In genomic region chr15:84818221-84819131, GRCh38 we compare ENCODE assay signal across 8 cellular contexts. TPM values are rescaled to one million over a fixed set of nuclear protein-coding genes. Genes with fewer than 3 reads are reported as not detected.
DNase-seq lines count a peak whose midpoint lies in the region; ATAC-seq and TF ChIP-seq lines count a peak whose summit lies in the region.

No MANE protein-coding gene starts in this region.

- peak; percentile 49 for ATAC-seq in sciatic nerve
- no peak for ATAC-seq in GM21576 (IDR thresholded peaks at IDR 0.05; ENCODE audit: unreplicated experiment)

- no peak overlapping the region for H3K27ac Mint-ChIP-seq in HFFc6

- H3K4me3 Mint-ChIP-seq in HFFc6 = no peak overlapping the region

- peak overlapping the region; percentile 52 for H3K27ac ChIP-seq in VCaP
- H3K27ac ChIP-seq in right atrium auricular region = peak overlapping the region; percentile 89 to 93

- H3K36me3 Mint-ChIP-seq in HFFc6 (ENCODE audit: low read depth) = no peaks in the 10 kb centered on the region

- no peaks in the 10 kb centered on the region for H3K9me3 Mint-ChIP-seq in HFFc6

- DNase-seq in HFFc6 = no peak
- peak; percentile 87 for DNase-seq in right atrium auricular region (ENCODE audit: low spot score)
- DNase-seq in sciatic nerve (ENCODE audit: low spot score) = no peak
- DNase-seq in NCI-H2081 treated with DMSO at 0.1 percent for 48 hours (lab: John Stamatoyannopoulos, UW) = no peak
- DNase-seq in ureter (ENCODE audit: low spot score) = no peak
- DNase-seq in activated CD4-positive, CD25-positive, alpha-beta regulatory T cell treated with anti-CD3 and anti-CD28 coated beads, Interleukin-2, amount 50 U/mL, for 72 hours = no peak

- no peaks in the 10 kb centered on the region for H3K27me3 ChIP-seq in right atrium auricular region

- peak; percentile 25 for TF ChIP-seq CTCF in HFFc6 (IDR thresholded peaks at IDR 0.05)
- no peak for TF ChIP-seq CTCF in VCaP (conservative IDR thresholded peaks at IDR 0.05)
- no peak for TF ChIP-seq CTCF in right atrium auricular region (IDR thresholded peaks at IDR 0.05)

- no peaks in the 10 kb centered on the region for H3K9me3 ChIP-seq in right atrium auricular region

- intact Hi-C loops in sciatic nerve (cut with DNase I) = no loop called here

- no peaks in the 10 kb centered on the region for H3K36me3 ChIP-seq in right atrium auricular region

- peaks cover 5% of the 10 kb centered on the region for H3K27me3 Mint-ChIP-seq in HFFc6 (ENCODE audit: insufficient read depth)

- peaks cover 14% of the 10 kb centered on the region for H3K4me1 Mint-ChIP-seq in HFFc6 (ENCODE audit: low read depth)

- H3K4me1 ChIP-seq in right atrium auricular region = peaks cover 0 to 67% of the 10 kb centered on the region in 2 donors

- H3K4me3 ChIP-seq in right atrium auricular region = peak overlapping the region; percentile 59 to 71

RNA-seq across cellular contexts. Expression of gene ALPK3, which starts 1.3 kb away (rescaled TPM):
- total RNA-seq in HFFc6 (2021; fragmentation: NEBNext Ultra II Directional; extraction: Animal tissue kit (Norgen Biotek cat#: 25700)) = under 1 TPM; 0.05 to 0.60 (median 0.26) TPM
- total RNA-seq in right atrium auricular region = 10 to 100 TPM; 51.0 to 99.0 TPM
- 7.2 TPM for total RNA-seq in sciatic nerve
- 9.7 TPM for total RNA-seq in ureter
